ENCODE assay signal across 1 cellular context in the genomic region with DNA sequence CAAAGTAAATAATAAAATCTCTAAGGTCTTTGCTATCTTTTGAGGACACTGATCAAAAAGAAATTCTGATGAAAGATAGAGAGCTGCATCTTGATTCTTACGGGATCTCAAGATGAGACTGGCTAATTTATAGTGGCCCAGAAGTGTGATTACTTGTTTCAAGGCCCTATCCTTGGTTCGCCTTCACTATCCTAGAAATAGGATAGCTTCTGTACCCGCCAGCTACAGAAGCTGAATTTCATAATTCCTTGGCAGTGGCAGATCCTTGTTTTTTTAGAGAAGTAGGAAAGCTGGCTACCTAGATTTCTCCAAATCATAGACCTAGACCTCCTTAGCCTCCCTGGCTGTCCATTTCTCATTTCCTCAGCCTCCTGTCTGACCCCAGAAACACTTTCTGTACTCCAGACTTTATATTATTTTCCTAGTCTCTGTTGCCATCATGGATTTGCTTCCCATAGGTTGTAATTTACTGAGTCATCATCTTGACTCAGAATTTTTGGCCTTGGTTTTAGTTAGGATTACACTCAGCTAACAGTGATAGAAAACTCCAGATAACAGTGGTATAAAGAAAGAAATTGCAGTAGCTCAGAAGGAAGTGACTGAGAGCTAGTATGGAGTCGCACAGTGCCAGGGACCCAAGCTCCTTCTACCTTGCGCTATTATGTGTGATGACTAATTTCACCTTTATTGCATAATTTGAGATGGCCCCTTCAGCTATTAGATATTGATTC.
TF ChIP-seq lines count a peak whose summit lies in the region.

No MANE protein-coding gene starts in this region.

TF ChIP-seq in GM23338, 12 proteins besides CTCF, POLR2A, EP300 and RAD21 (continued from another document):
- TF ChIP-seq, protein P1, sequence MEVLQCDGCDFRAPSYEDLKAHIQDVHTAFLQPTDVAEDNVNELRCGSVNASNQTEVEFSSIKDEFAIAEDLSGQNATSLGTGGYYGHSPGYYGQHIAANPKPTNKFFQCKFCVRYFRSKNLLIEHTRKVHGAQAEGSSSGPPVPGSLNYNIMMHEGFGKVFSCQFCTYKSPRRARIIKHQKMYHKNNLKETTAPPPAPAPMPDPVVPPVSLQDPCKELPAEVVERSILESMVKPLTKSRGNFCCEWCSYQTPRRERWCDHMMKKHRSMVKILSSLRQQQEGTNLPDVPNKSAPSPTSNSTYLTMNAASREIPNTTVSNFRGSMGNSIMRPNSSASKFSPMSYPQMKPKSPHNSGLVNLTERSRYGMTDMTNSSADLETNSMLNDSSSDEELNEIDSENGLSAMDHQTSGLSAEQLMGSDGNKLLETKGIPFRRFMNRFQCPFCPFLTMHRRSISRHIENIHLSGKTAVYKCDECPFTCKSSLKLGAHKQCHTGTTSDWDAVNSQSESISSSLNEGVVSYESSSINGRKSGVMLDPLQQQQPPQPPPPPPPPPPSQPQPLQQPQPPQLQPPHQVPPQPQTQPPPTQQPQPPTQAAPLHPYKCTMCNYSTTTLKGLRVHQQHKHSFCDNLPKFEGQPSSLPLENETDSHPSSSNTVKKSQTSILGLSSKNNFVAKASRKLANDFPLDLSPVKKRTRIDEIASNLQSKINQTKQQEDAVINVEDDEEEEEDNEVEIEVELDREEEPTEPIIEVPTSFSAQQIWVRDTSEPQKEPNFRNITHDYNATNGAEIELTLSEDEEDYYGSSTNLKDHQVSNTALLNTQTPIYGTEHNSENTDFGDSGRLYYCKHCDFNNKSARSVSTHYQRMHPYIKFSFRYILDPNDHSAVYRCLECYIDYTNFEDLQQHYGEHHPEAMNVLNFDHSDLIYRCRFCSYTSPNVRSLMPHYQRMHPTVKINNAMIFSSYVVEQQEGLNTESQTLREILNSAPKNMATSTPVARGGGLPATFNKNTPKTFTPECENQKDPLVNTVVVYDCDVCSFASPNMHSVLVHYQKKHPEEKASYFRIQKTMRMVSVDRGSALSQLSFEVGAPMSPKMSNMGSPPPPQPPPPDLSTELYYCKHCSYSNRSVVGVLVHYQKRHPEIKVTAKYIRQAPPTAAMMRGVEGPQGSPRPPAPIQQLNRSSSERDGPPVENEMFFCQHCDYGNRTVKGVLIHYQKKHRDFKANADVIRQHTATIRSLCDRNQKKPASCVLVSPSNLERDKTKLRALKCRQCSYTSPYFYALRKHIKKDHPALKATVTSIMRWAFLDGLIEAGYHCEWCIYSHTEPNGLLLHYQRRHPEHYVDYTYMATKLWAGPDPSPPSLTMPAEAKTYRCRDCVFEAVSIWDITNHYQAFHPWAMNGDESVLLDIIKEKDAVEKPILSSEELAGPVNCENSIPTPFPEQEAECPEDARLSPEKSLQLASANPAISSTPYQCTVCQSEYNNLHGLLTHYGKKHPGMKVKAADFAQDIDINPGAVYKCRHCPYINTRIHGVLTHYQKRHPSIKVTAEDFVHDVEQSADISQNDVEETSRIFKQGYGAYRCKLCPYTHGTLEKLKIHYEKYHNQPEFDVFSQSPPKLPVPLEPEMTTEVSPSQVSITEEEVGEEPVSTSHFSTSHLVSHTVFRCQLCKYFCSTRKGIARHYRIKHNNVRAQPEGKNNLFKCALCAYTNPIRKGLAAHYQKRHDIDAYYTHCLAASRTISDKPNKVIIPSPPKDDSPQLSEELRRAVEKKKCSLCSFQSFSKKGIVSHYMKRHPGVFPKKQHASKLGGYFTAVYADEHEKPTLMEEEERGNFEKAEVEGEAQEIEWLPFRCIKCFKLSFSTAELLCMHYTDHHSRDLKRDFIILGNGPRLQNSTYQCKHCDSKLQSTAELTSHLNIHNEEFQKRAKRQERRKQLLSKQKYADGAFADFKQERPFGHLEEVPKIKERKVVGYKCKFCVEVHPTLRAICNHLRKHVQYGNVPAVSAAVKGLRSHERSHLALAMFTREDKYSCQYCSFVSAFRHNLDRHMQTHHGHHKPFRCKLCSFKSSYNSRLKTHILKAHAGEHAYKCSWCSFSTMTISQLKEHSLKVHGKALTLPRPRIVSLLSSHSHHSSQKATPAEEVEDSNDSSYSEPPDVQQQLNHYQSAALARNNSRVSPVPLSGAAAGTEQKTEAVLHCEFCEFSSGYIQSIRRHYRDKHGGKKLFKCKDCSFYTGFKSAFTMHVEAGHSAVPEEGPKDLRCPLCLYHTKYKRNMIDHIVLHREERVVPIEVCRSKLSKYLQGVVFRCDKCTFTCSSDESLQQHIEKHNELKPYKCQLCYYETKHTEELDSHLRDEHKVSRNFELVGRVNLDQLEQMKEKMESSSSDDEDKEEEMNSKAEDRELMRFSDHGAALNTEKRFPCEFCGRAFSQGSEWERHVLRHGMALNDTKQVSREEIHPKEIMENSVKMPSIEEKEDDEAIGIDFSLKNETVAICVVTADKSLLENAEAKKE (CRISPR knock-in tag; IDR thresholded peaks at IDR 0.05): no peak
- TF ChIP-seq CREB1 (CRISPR knock-in tag; IDR thresholded peaks at IDR 0.05; ENCODE audit: low read depth): no peak
- no peak for TF ChIP-seq ZNF114 (CRISPR knock-in tag; IDR thresholded peaks at IDR 0.05)
- TF ChIP-seq JUNB (IDR thresholded peaks at IDR 0.05; ENCODE audit: unreplicated experiment): no peak
- TF ChIP-seq POLR2AphosphoS5 (IDR thresholded peaks at IDR 0.05; ENCODE audit: low read depth): no peak
